Comparison of ENCODE assay signal across 8 cellular contexts in genomic region chr4:98659741-98660507, GRCh38. TPM values are rescaled to one million over a fixed set of nuclear protein-coding genes. Genes with fewer than 3 reads are reported as not detected.
DNase-seq lines count a peak whose midpoint lies in the region; ATAC-seq, FAIRE-seq and TF ChIP-seq lines count a peak whose summit lies in the region.

No MANE protein-coding gene starts in this region.

- H3K4me1 ChIP-seq in SK-N-SH (ENCODE audit: control insufficient read depth in 1 of 2, insufficient read depth in 2 of 2, low read depth in 1 of 2, low read length in 1 of 2): peaks cover 19 to 22% of the 10 kb centered on the region in 2 experiments
- peaks cover 43% of the 10 kb centered on the region for H3K4me1 ChIP-seq in foreskin keratinocyte
- peaks cover 0 to 8% of the 10 kb centered on the region in 2 donors for H3K4me1 ChIP-seq in small intestine (ENCODE audit: control insufficient read depth in 2 of 2, insufficient read depth in 1 of 2, low read depth in 1 of 2, low read length in 1 of 2)

- DNase-seq in SK-N-SH (no peak), foreskin keratinocyte (peak; percentile 36 to 60), small intestine (peak; percentile 39)
- no peak for DNase-seq in stimulated activated naive CD4-positive, alpha-beta T cell (lab: John Stamatoyannopoulos, UW)

- peaks cover 28% of the 10 kb centered on the region for H3F3A ChIP-seq in SK-N-SH (replicated peaks; ENCODE audit: insufficient read depth)

- no peak for FAIRE-seq in small intestine (lab: Jason Lieb, UNC)

- H3K27ac ChIP-seq in SK-N-SH (ENCODE audit: low read depth in 2 of 2, low read length in 1 of 2) (peak overlapping the region in 1 of 2 experiments; percentile 81; a peak in 2 of 4 replicates), foreskin keratinocyte (no peak overlapping the region), small intestine (ENCODE audit: low read depth in 1 of 2, low read length in 1 of 2) (no peak overlapping the region)

- H3K79me2 ChIP-seq in SK-N-SH (ENCODE audit: insufficient read depth): peaks cover 48% of the 10 kb centered on the region

- no peak overlapping the region for H2AFZ ChIP-seq in SK-N-SH (ENCODE audit: low read depth)

- TF ChIP-seq CTCF in SK-N-SH (IDR thresholded peaks at IDR 0.05): no peak
- TF ChIP-seq CTCF in WI38 (IDR thresholded peaks at IDR 0.05; ENCODE audit: low read depth, low read length): no peak
- no peak for TF ChIP-seq CTCF in foreskin keratinocyte (conservative IDR thresholded peaks at IDR 0.05)

- CTCF ChIA-PET in SK-N-SH (lab: Yijun Ruan, JAX): interaction anchor here (0.9 to 3.1 kb wide), 7 partner anchors 11 to 399 kb away, joined by 3 to 25 read pairs (median 6); partner anchors contain the start of genes METAP1 and RAP1GDS1

- H3K4me3 ChIP-seq in SK-N-SH (ENCODE audit: low read depth in 2 of 2, low read length in 1 of 2): peak overlapping the region; percentile 96; a peak in 3 of 4 replicates
- H3K4me3 ChIP-seq in WI38 (ENCODE audit: low read depth, low read length): peak overlapping the region; percentile 85
- no peak overlapping the region for H3K4me3 ChIP-seq in small intestine (ENCODE audit: low read depth in 1 of 2, low read length in 2 of 2)

- no peaks in the 10 kb centered on the region for H3K9me2 ChIP-seq in SK-N-SH

- no peaks in the 10 kb centered on the region for H4K20me1 ChIP-seq in SK-N-SH (ENCODE audit: insufficient read depth)

- WGBS in SK-N-SH (ENCODE audit: low lambda C conversion rate): 73% methylated on average over 8 of the region's 8 CpGs
- 60 to 70% (median 67%) methylated on average over 8 of the region's 8 CpGs for WGBS in small intestine, 3 donors

- ATAC-seq in SK-N-SH treated with all-trans-retinoic acid at 6 μM for 48 hours (no peak), foreskin keratinocyte (no peak), GM19467 (IDR thresholded peaks at IDR 0.05; ENCODE audit: unreplicated experiment) (no peak)
- ATAC-seq in activated CD4-positive, CD25-positive, alpha-beta regulatory T cell treated with anti-CD3 and anti-CD28 coated beads, Interleukin-2, amount 50 U/mL, for 24 hours: no peak

- H3K9ac ChIP-seq in SK-N-SH: peak overlapping the region; percentile 82

- no peak for TF ChIP-seq RAD21 in SK-N-SH (IDR thresholded peaks at IDR 0.05; ENCODE audit: low read length)

- no peaks in the 10 kb centered on the region for H3K36me3 ChIP-seq in SK-N-SH (replicated peaks in 1 of 2; ENCODE audit: control insufficient read depth in 1 of 2, insufficient read depth in 2 of 2, low read length in 1 of 2)
- no peaks in the 10 kb centered on the region for H3K36me3 ChIP-seq in small intestine (ENCODE audit: control insufficient read depth in 2 of 2, insufficient read depth in 2 of 2, low read length in 2 of 2)

- peak overlapping the region; percentile 98 for H3K4me2 ChIP-seq in SK-N-SH

- H3K27me3 ChIP-seq in SK-N-SH (ENCODE audit: insufficient read depth) (no peaks in the 10 kb centered on the region), foreskin keratinocyte (no peaks in the 10 kb centered on the region), small intestine (ENCODE audit: control insufficient read depth in 2 of 2, insufficient read depth in 2 of 2, low read length in 2 of 2) (peaks cover 0 to 2% of the 10 kb centered on the region in 2 donors)

- no peak for TF ChIP-seq EP300 in SK-N-SH (IDR thresholded peaks at IDR 0.05; ENCODE audit: borderline replicate concordance in 1 of 2, low read depth in 1 of 2, low read length in 1 of 2)

- POLR2A ChIA-PET in SK-N-SH (lab: Yijun Ruan, JAX): interaction anchor here (0.9 to 2.2 kb wide), 2 partner anchors 336 to 399 kb away, joined by 3 to 8 read pairs; partner anchors contain the start of genes METAP1 and RAP1GDS1

- H3K9me3 ChIP-seq in SK-N-SH: no peaks in the 10 kb centered on the region
- H3K9me3 ChIP-seq in small intestine (ENCODE audit: control insufficient read depth, low read depth): no peaks in the 10 kb centered on the region

TF ChIP-seq in SK-N-SH, 30 proteins besides CTCF, POLR2A, EP300 and RAD21 (continues in another document):
- TF ChIP-seq TAF1 (IDR thresholded peaks at IDR 0.05; ENCODE audit: borderline replicate concordance, low read depth, low read length) (no peak), ELF1 (IDR thresholded peaks at IDR 0.05) (no peak), SMC3 (IDR thresholded peaks at IDR 0.05; ENCODE audit: low read depth, low read length) (no peak), FOSL2 (IDR thresholded peaks at IDR 0.05; ENCODE audit: borderline replicate concordance, low read depth) (peak; percentile 39; the same call in 1 of the 2 replicates), IRF3 (IDR thresholded peaks at IDR 0.05; ENCODE audit: low read depth, low read length) (no peak), FOXM1 (IDR thresholded peaks at IDR 0.05; ENCODE audit: low read depth) (no peak), MEF2A (IDR thresholded peaks at IDR 0.05; ENCODE audit: borderline replicate concordance, low read depth) (peak; percentile 57; the same call in 1 of the 2 replicates), TCF12 (IDR thresholded peaks at IDR 0.05) (no peak), MAX (IDR thresholded peaks at IDR 0.05; ENCODE audit: low read depth) (no peak), JUND (IDR thresholded peaks at IDR 0.05) (0 out of 2 replicates have a peak, but pooled peaks have one; percentile 18), TEAD4 (IDR thresholded peaks at IDR 0.05; ENCODE audit: borderline replicate concordance, insufficient read depth) (no peak), USF2 (IDR thresholded peaks at IDR 0.05; ENCODE audit: borderline replicate concordance, low read depth, low read length) (no peak)

TF ChIP-seq in SK-N-SH treated with all-trans-retinoic acid at 6 μM for 48 hours, 23 proteins besides CTCF, POLR2A, EP300 and RAD21:
- TF ChIP-seq ZNF8 (CRISPR knock-in tag; IDR thresholded peaks at IDR 0.05): no peak
- TF ChIP-seq ZC3H10 (CRISPR knock-in tag; IDR thresholded peaks at IDR 0.05): no peak
- no peak for TF ChIP-seq CSRNP3 (CRISPR knock-in tag; IDR thresholded peaks at IDR 0.05)
- no peak for TF ChIP-seq ISL1 (CRISPR knock-in tag; IDR thresholded peaks at IDR 0.05)
- no peak for TF ChIP-seq ARNTL (CRISPR knock-in tag; IDR thresholded peaks at IDR 0.05; ENCODE audit: borderline replicate concordance, low read depth)
- no peak for TF ChIP-seq ZNF70 (CRISPR knock-in tag; IDR thresholded peaks at IDR 0.05)
- TF ChIP-seq ZNF565 (CRISPR knock-in tag; conservative IDR thresholded peaks at IDR 0.05; ENCODE audit: low read depth): no peak
- TF ChIP-seq PATZ1 (CRISPR knock-in tag; IDR thresholded peaks at IDR 0.05; ENCODE audit: borderline replicate concordance): no peak
- no peak for TF ChIP-seq GLIS3 (CRISPR knock-in tag; IDR thresholded peaks at IDR 0.05)
- no peak for TF ChIP-seq ZFP30 (CRISPR knock-in tag; IDR thresholded peaks at IDR 0.05)
- no peak for TF ChIP-seq TOX (CRISPR knock-in tag; IDR thresholded peaks at IDR 0.05; ENCODE audit: borderline replicate concordance)
- no peak for TF ChIP-seq RARB (CRISPR knock-in tag; IDR thresholded peaks at IDR 0.05)

RNA-seq across cellular contexts. Expression of gene TSPAN5, which starts 1.5 kb away (rescaled TPM):
- polyA plus RNA-seq in SK-N-SH (2012; rRNA removed) (38.6 and 54.5 TPM in 2 replicates), foreskin keratinocyte (31.7 and 32.7 TPM in 2 replicates), small intestine (1 to 10 TPM in 2 of 3 donors, under 1 TPM in 1; 0.67 to 3.0 (median 1.4) TPM)
- polyA plus RNA-seq in SK-N-SH (2012; cell fraction: cytosol; rRNA removed): 50.9 and 52.2 TPM in 2 replicates
- polyA plus RNA-seq in SK-N-SH (2012; cell fraction: nucleus; rRNA removed): 31.5 and 41.2 TPM in 2 replicates
- total RNA-seq in foreskin keratinocyte: 46.6 and 51.9 TPM in 2 replicates

Comparison
In these comparisons a context has a peak if more than half of its experiments do, and no peak if none do; other contexts are left out.
1. DNase-seq: peak in foreskin keratinocyte (2 of 2) and small intestine (single experiment); none in SK-N-SH (single experiment) and stimulated activated naive CD4-positive, alpha-beta T cell (0 of 6).
2. H3K4me3 ChIP-seq: peak in SK-N-SH (2 of 2) and WI38 (single experiment); none in small intestine (0 of 2).